Comparison of ENCODE assay signal across 8 cellular contexts in the genomic region with DNA sequence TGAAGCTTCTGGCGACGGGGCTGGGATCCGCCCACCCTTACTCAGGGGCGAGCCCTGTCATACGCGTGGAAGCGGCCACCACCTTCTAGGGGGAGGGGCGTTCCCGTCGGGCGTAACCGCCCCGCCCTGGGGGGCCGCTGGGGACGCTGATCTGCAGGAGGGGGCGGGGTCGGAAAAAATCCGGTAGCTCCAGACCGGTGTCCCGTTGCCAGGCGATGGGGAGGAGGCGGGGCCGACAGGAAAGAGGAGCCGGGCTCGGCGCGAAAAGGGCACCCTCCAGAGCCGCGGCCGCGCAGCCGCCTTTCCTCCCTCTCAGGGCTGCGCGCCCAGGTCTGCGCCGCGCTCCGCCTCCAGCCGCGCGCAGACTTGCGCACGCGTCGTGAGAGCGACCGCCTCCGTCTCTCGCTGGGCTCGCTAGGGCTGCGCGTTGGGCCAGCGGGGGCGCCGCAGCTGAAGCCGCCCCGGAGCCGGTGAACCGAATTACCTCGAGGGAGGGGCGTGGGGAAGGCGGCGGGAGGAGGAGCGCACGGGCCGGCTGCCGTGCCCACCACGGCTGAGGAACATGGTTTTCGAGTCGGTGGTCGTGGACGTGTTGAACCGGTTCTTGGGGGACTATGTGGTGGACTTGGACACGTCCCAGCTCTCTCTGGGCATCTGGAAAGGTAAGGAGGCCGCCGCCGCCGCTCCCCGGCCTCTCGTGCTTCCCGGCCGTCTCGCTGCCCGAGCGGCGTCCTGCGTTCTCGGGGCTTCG. TPM values are rescaled to one million over a fixed set of nuclear protein-coding genes. Genes with fewer than 3 reads are reported as not detected.
DNase-seq lines count a peak whose midpoint lies in the region; ATAC-seq and TF ChIP-seq lines count a peak whose summit lies in the region.

A gene (plus strand): TSS at position 392 of the 751 bp plus-strand sequence. CDS start 171 bp downstream, at position 563.

- DNase-seq in GM10266 (ENCODE audit: extremely low spot score): peak; percentile 89
- DNase-seq in NCI-H1048 (lab: John Stamatoyannopoulos, UW): peak; percentile 96
- DNase-seq in SK-N-SH: peak; percentile 95
- peak; percentile 96 for DNase-seq in glutamatergic neuron
- peak; percentile 91 to 94 (median 92) for DNase-seq in ovary
- peak; percentile 97 to 98 for DNase-seq in thyroid gland

- ATAC-seq in HG02588 (IDR thresholded peaks at IDR 0.05; ENCODE audit: unreplicated experiment): peak; percentile 87

- TF ChIP-seq RAD21 in SK-N-SH (IDR thresholded peaks at IDR 0.05; ENCODE audit: low read length): no peak

- H3K4me1 Mint-ChIP-seq in activated naive CD4-positive, alpha-beta T cell treated with anti-CD3 and anti-CD28 coated beads, Interleukin-2, amount 50 U/mL, for 24 hours: peaks cover 41% of the 10 kb centered on the region
- peaks cover 5% of the 10 kb centered on the region for H3K4me1 Mint-ChIP-seq in glutamatergic neuron (ENCODE audit: low read depth, unreplicated experiment)

- TF ChIP-seq EP300 in SK-N-SH (IDR thresholded peaks at IDR 0.05; ENCODE audit: borderline replicate concordance in 1 of 2, low read depth in 1 of 2, low read length in 1 of 2) (no peak), ovary (IDR thresholded peaks at IDR 0.05) (no peak)

- CTCF ChIA-PET in SK-N-SH (lab: Yijun Ruan, JAX): interaction anchor here (0.7 to 2.2 kb wide), 7 partner anchors 10 to 649 kb away, joined by 3 to 11 read pairs (median 3); no protein-coding TSS in a partner anchor

- peaks cover 45% of the 10 kb centered on the region for H3K79me2 ChIP-seq in SK-N-SH (ENCODE audit: insufficient read depth)

- H3K36me3 ChIP-seq in SK-N-SH (replicated peaks in 1 of 2; ENCODE audit: control insufficient read depth in 1 of 2, insufficient read depth in 2 of 2, low read length in 1 of 2): no peaks in the 10 kb centered on the region
- H3K36me3 ChIP-seq in ovary: no peaks in the 10 kb centered on the region
- H3K36me3 ChIP-seq in thyroid gland: no peaks in the 10 kb centered on the region

- H3K9me3 Mint-ChIP-seq in activated naive CD4-positive, alpha-beta T cell treated with anti-CD3 and anti-CD28 coated beads, Interleukin-2, amount 50 U/mL, for 24 hours: no peaks in the 10 kb centered on the region
- peaks cover 7% of the 10 kb centered on the region for H3K9me3 Mint-ChIP-seq in glutamatergic neuron (ENCODE audit: unreplicated experiment)

- 0% methylated on average over 34 of the region's 89 CpGs for WGBS in SK-N-SH (ENCODE audit: low lambda C conversion rate)
- 0% methylated on average over 74 to 89 of the region's 89 CpGs for WGBS in ovary, 3 donors
- 0 to 1% methylated on average over 11 to 22 of the region's 89 CpGs for WGBS in thyroid gland, 2 donors

- H3F3A ChIP-seq in SK-N-SH (replicated peaks; ENCODE audit: insufficient read depth): peaks cover 18% of the 10 kb centered on the region

- H3K4me1 ChIP-seq in SK-N-SH (ENCODE audit: control insufficient read depth in 1 of 2, insufficient read depth in 2 of 2, low read depth in 1 of 2, low read length in 1 of 2) (peaks cover 6 to 16% of the 10 kb centered on the region in 2 experiments; a peak in 3 of 4 replicates), ovary (ENCODE audit: insufficient read depth) (peaks cover 1% of the 10 kb centered on the region), thyroid gland (peaks cover 7 to 10% of the 10 kb centered on the region in 2 donors)

- H3K27ac ChIP-seq in SK-N-SH (ENCODE audit: low read depth in 2 of 2, low read length in 1 of 2) (peak within 1 kb of the TSS; percentile 53 to 86), ovary (peak within 1 kb of the TSS; percentile 58 to 74), thyroid gland (peak within 1 kb of the TSS; percentile 76 to 88 (median 85))

- H2AFZ ChIP-seq in SK-N-SH (ENCODE audit: low read depth): peak within 1 kb of the TSS; percentile 90

- peak within 1 kb of the TSS; percentile 78 for H3K9ac ChIP-seq in SK-N-SH

- intact Hi-C loops in ovary (cut with DNase I) (loop anchor here in 1 of 4 donors (10.0 kb wide), 1 partner anchor 857 kb away; a partner anchor contains a TSS), thyroid gland (cut with DNase I) (no loop called here)

- peak within 1 kb of the TSS; percentile 92 to 95 for H3K4me3 ChIP-seq in SK-N-SH (ENCODE audit: low read depth in 2 of 2, low read length in 1 of 2)
- H3K4me3 ChIP-seq in ovary: peak within 1 kb of the TSS; percentile 85
- H3K4me3 ChIP-seq in thyroid gland (replicated peaks in 1 of 3): peak within 1 kb of the TSS; percentile 21 to 71 (median 64)

- peak; percentile 44 for TF ChIP-seq POLR2A in ovary (IDR thresholded peaks at IDR 0.05)
- TF ChIP-seq POLR2A in thyroid gland (IDR thresholded peaks at IDR 0.05): peak in 1 of 2 donors; percentile 92

- POLR2A ChIA-PET in SK-N-SH (lab: Yijun Ruan, JAX): interaction anchor here (0.6 to 0.8 kb wide), 2 partner anchors 148 to 256 kb away, joined by 3 to 10 read pairs; no protein-coding TSS in a partner anchor

- TF ChIP-seq CTCF in GM10266 (IDR thresholded peaks at IDR 0.05; ENCODE audit: control insufficient read depth, insufficient read depth, low read depth, missing control alignments) (peak; percentile 49), SK-N-SH (IDR thresholded peaks at IDR 0.05) (peak; percentile 37), glutamatergic neuron (IDR thresholded peaks at IDR 0.05; ENCODE audit: partially characterized antibody, unreplicated experiment) (no peak), ovary (IDR thresholded peaks at IDR 0.05) (peak in 1 of 3 donors; percentile 26), thyroid gland (IDR thresholded peaks at IDR 0.05) (peak in 1 of 6 experiments; percentile 34)

- H3K36me3 Mint-ChIP-seq in activated naive CD4-positive, alpha-beta T cell treated with anti-CD3 and anti-CD28 coated beads, Interleukin-2, amount 50 U/mL, for 24 hours: no peaks in the 10 kb centered on the region
- H3K36me3 Mint-ChIP-seq in glutamatergic neuron (ENCODE audit: unreplicated experiment): no peaks in the 10 kb centered on the region

- H3K9me2 ChIP-seq in SK-N-SH: no peaks in the 10 kb centered on the region

- H3K9me3 ChIP-seq in SK-N-SH (no peaks in the 10 kb centered on the region), ovary (no peaks in the 10 kb centered on the region), thyroid gland (no peaks in the 10 kb centered on the region)

- H4K20me1 ChIP-seq in SK-N-SH (ENCODE audit: insufficient read depth): peaks cover 6% of the 10 kb centered on the region; the same call in 1 of the 2 replicates

- H3K4me2 ChIP-seq in SK-N-SH: peak within 1 kb of the TSS; percentile 96

- H3K27me3 ChIP-seq in SK-N-SH (ENCODE audit: insufficient read depth) (no peaks in the 10 kb centered on the region), ovary (no peaks in the 10 kb centered on the region), thyroid gland (no peaks in the 10 kb centered on the region)

- peak within 1 kb of the TSS; percentile 91 for H3K27ac Mint-ChIP-seq in activated naive CD4-positive, alpha-beta T cell treated with anti-CD3 and anti-CD28 coated beads, Interleukin-2, amount 50 U/mL, for 24 hours
- peak within 1 kb of the TSS; percentile 66 for H3K27ac Mint-ChIP-seq in glutamatergic neuron (ENCODE audit: unreplicated experiment)

- no peaks in the 10 kb centered on the region for H3K27me3 Mint-ChIP-seq in activated naive CD4-positive, alpha-beta T cell treated with anti-CD3 and anti-CD28 coated beads, Interleukin-2, amount 50 U/mL, for 24 hours
- peaks cover 5% of the 10 kb centered on the region for H3K27me3 Mint-ChIP-seq in glutamatergic neuron (ENCODE audit: unreplicated experiment)

- peak within 1 kb of the TSS; percentile 98 for H3K4me3 Mint-ChIP-seq in activated naive CD4-positive, alpha-beta T cell treated with anti-CD3 and anti-CD28 coated beads, Interleukin-2, amount 50 U/mL, for 24 hours
- H3K4me3 Mint-ChIP-seq in glutamatergic neuron (ENCODE audit: unreplicated experiment): peak within 1 kb of the TSS; percentile 92

TF ChIP-seq in SK-N-SH, 30 proteins besides CTCF, POLR2A, EP300 and RAD21 (continues in another document):
- no peak for TF ChIP-seq MEF2A (IDR thresholded peaks at IDR 0.05; ENCODE audit: borderline replicate concordance, low read depth)
- TF ChIP-seq GABPA (IDR thresholded peaks at IDR 0.05; ENCODE audit: low read depth): no peak
- no peak for TF ChIP-seq NFIC (IDR thresholded peaks at IDR 0.05; ENCODE audit: borderline replicate concordance)
- peak; percentile 79 for TF ChIP-seq MXI1 (IDR thresholded peaks at IDR 0.05; ENCODE audit: low read depth, low read length)
- no peak; the same call in 1 of the 2 replicates for TF ChIP-seq RCOR1 (IDR thresholded peaks at IDR 0.05; ENCODE audit: low read length)
- TF ChIP-seq, protein P1, sequence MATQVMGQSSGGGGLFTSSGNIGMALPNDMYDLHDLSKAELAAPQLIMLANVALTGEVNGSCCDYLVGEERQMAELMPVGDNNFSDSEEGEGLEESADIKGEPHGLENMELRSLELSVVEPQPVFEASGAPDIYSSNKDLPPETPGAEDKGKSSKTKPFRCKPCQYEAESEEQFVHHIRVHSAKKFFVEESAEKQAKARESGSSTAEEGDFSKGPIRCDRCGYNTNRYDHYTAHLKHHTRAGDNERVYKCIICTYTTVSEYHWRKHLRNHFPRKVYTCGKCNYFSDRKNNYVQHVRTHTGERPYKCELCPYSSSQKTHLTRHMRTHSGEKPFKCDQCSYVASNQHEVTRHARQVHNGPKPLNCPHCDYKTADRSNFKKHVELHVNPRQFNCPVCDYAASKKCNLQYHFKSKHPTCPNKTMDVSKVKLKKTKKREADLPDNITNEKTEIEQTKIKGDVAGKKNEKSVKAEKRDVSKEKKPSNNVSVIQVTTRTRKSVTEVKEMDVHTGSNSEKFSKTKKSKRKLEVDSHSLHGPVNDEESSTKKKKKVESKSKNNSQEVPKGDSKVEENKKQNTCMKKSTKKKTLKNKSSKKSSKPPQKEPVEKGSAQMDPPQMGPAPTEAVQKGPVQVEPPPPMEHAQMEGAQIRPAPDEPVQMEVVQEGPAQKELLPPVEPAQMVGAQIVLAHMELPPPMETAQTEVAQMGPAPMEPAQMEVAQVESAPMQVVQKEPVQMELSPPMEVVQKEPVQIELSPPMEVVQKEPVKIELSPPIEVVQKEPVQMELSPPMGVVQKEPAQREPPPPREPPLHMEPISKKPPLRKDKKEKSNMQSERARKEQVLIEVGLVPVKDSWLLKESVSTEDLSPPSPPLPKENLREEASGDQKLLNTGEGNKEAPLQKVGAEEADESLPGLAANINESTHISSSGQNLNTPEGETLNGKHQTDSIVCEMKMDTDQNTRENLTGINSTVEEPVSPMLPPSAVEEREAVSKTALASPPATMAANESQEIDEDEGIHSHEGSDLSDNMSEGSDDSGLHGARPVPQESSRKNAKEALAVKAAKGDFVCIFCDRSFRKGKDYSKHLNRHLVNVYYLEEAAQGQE (IDR thresholded peaks at IDR 0.05; ENCODE audit: low read depth, low read length): no peak
- TF ChIP-seq POLR2AphosphoS5 (IDR thresholded peaks at IDR 0.05; ENCODE audit: low read depth, low read length): peak; percentile 64; the same call in 1 of the 2 replicates

RNA-seq across cellular contexts. Expression of the gene that starts here (rescaled TPM):
- 6.0 and 9.7 TPM in 2 replicates for polyA plus RNA-seq in SK-N-SH (2012; rRNA removed)
- polyA plus RNA-seq in SK-N-SH (2012; cell fraction: cytosol; rRNA removed): 5.0 and 5.6 TPM in 2 replicates
- polyA plus RNA-seq in SK-N-SH (2012; cell fraction: nucleus; rRNA removed): 17.5 and 47.9 TPM in 2 replicates
- total RNA-seq in glutamatergic neuron (ENCODE audit: unreplicated experiment): 43.2 TPM
- total RNA-seq in ovary: 10 to 100 TPM; 11.4 to 46.6 (median 13.6) TPM
- polyA plus RNA-seq in ovary: 10 to 100 TPM in 1 of 2 donors, 1 to 10 TPM in 1; 3.5 to 13.5 TPM
- 10 to 100 TPM; 45.9 to 77.0 (median 53.5) TPM for total RNA-seq in thyroid gland

Comparison
In these comparisons a context has a peak if more than half of its experiments do, and no peak if none do; other contexts are left out.
1. Peak in every context shown above with its lines: DNase-seq, ATAC-seq, H3K4me3 ChIP-seq and H3K27ac ChIP-seq.